ENCODE assay signal across 24 cellular contexts in genomic region chr5:65086234-65086886, GRCh38.
DNase-seq lines count a peak whose midpoint lies in the region; ATAC-seq and TF ChIP-seq lines count a peak whose summit lies in the region.
"Had no signal": no experiment of that assay in that cellular context is flagged by ENCODE, and none has a peak within 500 bp of the region (broad histone marks: within the 10 kb centered on the region; RNA-seq: fewer than 3 reads in every experiment).

No MANE protein-coding gene starts in this region.

- H3K79me2 ChIP-seq in PC-3 (ENCODE audit: low read length) = no peaks in the 10 kb centered on the region
- H3K79me2 ChIP-seq: parathyroid adenoma had no signal

- H3K27me3 Mint-ChIP-seq in activated CD4-positive, alpha-beta T cell treated with anti-CD3 and anti-CD28 coated beads for 36 hours = peaks cover 7% of the 10 kb centered on the region

- no peaks in the 10 kb centered on the region for H3K9me3 ChIP-seq in PC-3 (ENCODE audit: low read length)
- H3K9me3 ChIP-seq: body of pancreas, SJSA1, tibial artery had no signal

- no peaks in the 10 kb centered on the region for H4K20me1 ChIP-seq in PC-3 (ENCODE audit: low read length)
- H4K20me1 ChIP-seq: BLaER1 had no signal

- no peaks in the 10 kb centered on the region for H3K9me2 ChIP-seq in PC-3 (replicated peaks; ENCODE audit: low read length)

- H3F3A ChIP-seq in PC-3 (ENCODE audit: low read length, unreplicated experiment) = no peaks in the 10 kb centered on the region

- TF ChIP-seq CTCF in PC-3 (conservative IDR thresholded peaks at IDR 0.05; ENCODE audit: low read depth, low read length) (no peak), epithelial cell of esophagus (IDR thresholded peaks at IDR 0.05; ENCODE audit: insufficient read depth, low read depth, low read length, missing control alignments) (no peak)

- H3K27ac Mint-ChIP-seq in activated CD4-positive, alpha-beta T cell treated with anti-CD3 and anti-CD28 coated beads for 36 hours = no peak overlapping the region
- no peak overlapping the region for H3K27ac Mint-ChIP-seq in stimulated activated effector memory CD8-positive, alpha-beta T cell treated with anti-CD3 and anti-CD28 coated beads, Interleukin-12 subunit alpha, Interleukin-12 subunit beta, amount 100 ng/mL, for 72 hours
- H3K27ac Mint-ChIP-seq: dendritic cell treated with granulocyte-macrophage colony-stimulating factor and Interleukin-4, amounts not matched to agents 40 ng/mL and 50 ng/mL, for 4 days had no signal

- H3K4me1 ChIP-seq in PC-3 (ENCODE audit: insufficient read depth, low read length) = no peaks in the 10 kb centered on the region
- H3K4me1 ChIP-seq: BLaER1, body of pancreas, heart right ventricle, parathyroid adenoma, SJSA1, tibial artery had no signal

- no peak overlapping the region for H3K9ac ChIP-seq in PC-3 (ENCODE audit: low read length)
- H3K9ac ChIP-seq: BLaER1, parathyroid adenoma had no signal

- no TSS peak for BruUV-seq in PC-3 (replicated peaks; lab: Mats Ljungman, UMichigan)

- DNase-seq in activated CD4-positive, alpha-beta T cell treated with anti-CD3 and anti-CD28 coated beads for 36 hours = no peak
- no peak for DNase-seq in activated CD4-positive, alpha-beta T cell treated with anti-CD3 and anti-CD28 coated beads for 1 hour
- peak; percentile 26 for DNase-seq in PC-3
- DNase-seq in epithelial cell of esophagus (ENCODE audit: low read depth) = peak; percentile 66
- DNase-seq in stimulated activated effector memory CD8-positive, alpha-beta T cell treated with anti-CD3 and anti-CD28 coated beads, Interleukin-12 subunit alpha, Interleukin-12 subunit beta, amount 100 ng/mL, for 72 hours (ENCODE audit: low spot score in 2 of 2) = no peak
- no peak for DNase-seq in NCI-H1694 (lab: John Stamatoyannopoulos, UW)
- no peak for DNase-seq in D341Med (ENCODE audit: low spot score)
- DNase-seq in NCI-H345 (lab: John Stamatoyannopoulos, UW) = no peak
- DNase-seq: activated CD4-positive, alpha-beta T cell treated with anti-CD3 and anti-CD28 coated beads, Interleukin-2, amount 50 U/mL, for 1 hour; activated naive CD4-positive, alpha-beta T cell treated with Interleukin-2 at 50 U/mL for 16 hours; activated T-cell treated with anti-CD3 and anti-CD28 coated beads for 4 hours; body of pancreas; DMS153; H7; heart right ventricle; naive B cell; NCI-H187; tibial artery had no signal

- H2AFZ ChIP-seq in PC-3 (ENCODE audit: low read length) = no peak overlapping the region
- H2AFZ ChIP-seq: parathyroid adenoma had no signal

- peak; percentile 33 for ATAC-seq in activated CD4-positive, alpha-beta T cell treated with anti-CD3 and anti-CD28 coated beads for 36 hours
- ATAC-seq in PC-3 = peak; percentile 55
- ATAC-seq in stimulated activated effector memory CD8-positive, alpha-beta T cell treated with anti-CD3 and anti-CD28 coated beads, Interleukin-12 subunit alpha, Interleukin-12 subunit beta, amount 100 ng/mL, for 72 hours = peak; percentile 67
- ATAC-seq: body of pancreas, esophagus mucosa, heart right ventricle had no signal

- no peaks in the 10 kb centered on the region for H3K9me3 Mint-ChIP-seq in activated CD4-positive, alpha-beta T cell treated with anti-CD3 and anti-CD28 coated beads for 36 hours (ENCODE audit: low read depth)
- H3K9me3 Mint-ChIP-seq in stimulated activated effector memory CD8-positive, alpha-beta T cell treated with anti-CD3 and anti-CD28 coated beads, Interleukin-12 subunit alpha, Interleukin-12 subunit beta, amount 100 ng/mL, for 72 hours = no peaks in the 10 kb centered on the region

- H3K4me2 ChIP-seq in PC-3 (ENCODE audit: low read length) = no peak overlapping the region
- H3K4me2 ChIP-seq: BLaER1 had no signal

- H3K36me3 Mint-ChIP-seq in activated CD4-positive, alpha-beta T cell treated with anti-CD3 and anti-CD28 coated beads for 36 hours (ENCODE audit: low read depth) = no peaks in the 10 kb centered on the region
- H3K36me3 Mint-ChIP-seq in stimulated activated effector memory CD8-positive, alpha-beta T cell treated with anti-CD3 and anti-CD28 coated beads, Interleukin-12 subunit alpha, Interleukin-12 subunit beta, amount 100 ng/mL, for 72 hours = no peaks in the 10 kb centered on the region

- CTCF ChIA-PET in activated CD4-positive, alpha-beta T cell treated with anti-CD3 and anti-CD28 coated beads for 36 hours (lab: Charles Lee) = interaction anchor here (0.6 kb wide), 1 partner anchor 11 kb away, joined by 3 read pairs; no protein-coding TSS in a partner anchor
- CTCF ChIA-PET in PC-3 (lab: Charles Lee) = no interaction called here

- no peaks in the 10 kb centered on the region for H3K36me3 ChIP-seq in PC-3 (ENCODE audit: low read depth, low read length)
- H3K36me3 ChIP-seq: BLaER1, heart right ventricle, SJSA1, tibial artery had no signal

- no peaks in the 10 kb centered on the region for H3K4me1 Mint-ChIP-seq in activated CD4-positive, alpha-beta T cell treated with anti-CD3 and anti-CD28 coated beads for 36 hours
- no peaks in the 10 kb centered on the region for H3K4me1 Mint-ChIP-seq in stimulated activated effector memory CD8-positive, alpha-beta T cell treated with anti-CD3 and anti-CD28 coated beads, Interleukin-12 subunit alpha, Interleukin-12 subunit beta, amount 100 ng/mL, for 72 hours
- H3K4me1 Mint-ChIP-seq: naive B cell had no signal

- intact Hi-C loops in activated CD4-positive, alpha-beta T cell treated with anti-CD3 and anti-CD28 coated beads for 36 hours (cut with DNase I, micrococcal nuclease) = no loop called here
- intact Hi-C loops in PC-3 (cut with micrococcal nuclease) = no loop called here

- no peak overlapping the region for H3K4me3 Mint-ChIP-seq in activated CD4-positive, alpha-beta T cell treated with anti-CD3 and anti-CD28 coated beads for 36 hours
- H3K4me3 Mint-ChIP-seq in stimulated activated effector memory CD8-positive, alpha-beta T cell treated with anti-CD3 and anti-CD28 coated beads, Interleukin-12 subunit alpha, Interleukin-12 subunit beta, amount 100 ng/mL, for 72 hours = no peak overlapping the region
- H3K4me3 Mint-ChIP-seq: dendritic cell treated with granulocyte-macrophage colony-stimulating factor and Interleukin-4, amounts not matched to agents 40 ng/mL and 50 ng/mL, for 4 days; naive B cell had no signal

- POLR2A ChIA-PET in activated CD4-positive, alpha-beta T cell treated with anti-CD3 and anti-CD28 coated beads for 36 hours (lab: Charles Lee) = no interaction called here
- POLR2A ChIA-PET in PC-3 (lab: Charles Lee; ENCODE audit: unreplicated experiment) = no interaction called here

- no peak overlapping the region for H3K4me3 ChIP-seq in PC-3 (ENCODE audit: low read length)
- H3K4me3 ChIP-seq in epithelial cell of esophagus (ENCODE audit: low read length) = no peak overlapping the region
- H3K4me3 ChIP-seq: BLaER1, body of pancreas, heart right ventricle, SJSA1, skin epidermis, tibial artery had no signal

- no peak overlapping the region for H3K27ac ChIP-seq in PC-3 (ENCODE audit: low read length)
- H3K27ac ChIP-seq: BLaER1, body of pancreas, heart right ventricle, parathyroid adenoma, SJSA1, skin epidermis, tibial artery had no signal

- H3K27me3 ChIP-seq in PC-3 (ENCODE audit: low read length) = no peaks in the 10 kb centered on the region
- H3K27me3 ChIP-seq: BLaER1, body of pancreas, heart right ventricle, SJSA1, tibial artery had no signal

Comparison
In these comparisons a context has a peak if more than half of its experiments do, and no peak if none do; other contexts are left out.
1. DNase-seq: peak in PC-3 (single experiment) and epithelial cell of esophagus (single experiment); none in activated CD4-positive, alpha-beta T cell treated with anti-CD3 and anti-CD28 coated beads for 36 hours (single experiment), activated CD4-positive, alpha-beta T cell treated with anti-CD3 and anti-CD28 coated beads for 1 hour (single experiment), stimulated activated effector memory CD8-positive, alpha-beta T cell treated with anti-CD3 and anti-CD28 coated beads, Interleukin-12 subunit alpha, Interleukin-12 subunit beta, amount 100 ng/mL, for 72 hours (0 of 2), NCI-H1694 (single experiment), D341Med (single experiment) and NCI-H345 (single experiment).
2. Peak in every context shown above with its lines, with median percentiles within 50 percentile points of each other: ATAC-seq.